Comparison of ENCODE assay signal across 24 cellular contexts in genomic region chr12:129064201-129064881, GRCh38.
DNase-seq lines count a peak whose midpoint lies in the region; ATAC-seq and TF ChIP-seq lines count a peak whose summit lies in the region.
"Had no signal": no experiment of that assay in that cellular context is flagged by ENCODE, and none has a peak within 500 bp of the region (broad histone marks: within the 10 kb centered on the region; RNA-seq: fewer than 3 reads in every experiment).

No MANE protein-coding gene starts in this region.

- no peaks in the 10 kb centered on the region for H3K36me3 ChIP-seq in mesenchymal stem cell (ENCODE audit: control insufficient read depth in 1 of 2, insufficient read depth in 2 of 2, low read depth in 1 of 2, low read length in 2 of 2)
- H3K36me3 ChIP-seq: thyroid gland had no signal

- H3K23ac ChIP-seq in mesenchymal stem cell (ENCODE audit: low read length in 2 of 2): no peak overlapping the region

- H3K18ac ChIP-seq in mesenchymal stem cell (ENCODE audit: low read depth in 1 of 2, low read length in 2 of 2): no peak overlapping the region

- H3K4me2 ChIP-seq in mesenchymal stem cell (ENCODE audit: low read length, poor library complexity, severe bottlenecking): no peak overlapping the region
- H3K4me2 ChIP-seq: SK-N-SH had no signal

- H3K4me3 Mint-ChIP-seq in nephron (no peak overlapping the region), endothelial cell (ENCODE audit: unreplicated experiment) (no peak overlapping the region)
- H3K4me3 Mint-ChIP-seq: activated CD4-positive, alpha-beta memory T cell treated with anti-CD3 and anti-CD28 coated beads, Interleukin-2, amount 10 ng/mL, durations not matched to agents 7 days and 5 days; CD4-positive, CD25-positive, alpha-beta regulatory T cell; stimulated activated naive CD8-positive, alpha-beta T cell treated with anti-CD3 and anti-CD28 coated beads, Interleukin-15, Interleukin-2, amounts not matched to agents 100 ng/mL and 50 ng/mL, for 24 hours; WTC11 had no signal

- DNase-seq in DMS79 treated with DMSO at 0.1 percent for 48 hours (lab: John Stamatoyannopoulos, UW): peak; percentile 95
- DNase-seq in NCI-H187 treated with DMSO at 0.1 percent for 48 hours (lab: John Stamatoyannopoulos, UW): peak; percentile 53
- peak; percentile 89 for DNase-seq in NCI-H82 (lab: John Stamatoyannopoulos, UW)
- no peak for DNase-seq in mesenchymal stem cell
- DNase-seq in kidney glomerular epithelial cell (lab: John Stamatoyannopoulos, UW): no peak
- no peak for DNase-seq in endothelial cell (ENCODE audit: low spot score)
- DNase-seq: activated CD4-positive, alpha-beta memory T cell treated with anti-CD3 and anti-CD28 coated beads, Interleukin-2, amount 10 ng/mL, durations not matched to agents 7 days and 5 days; activated effector memory CD4-positive, alpha-beta T cell treated with anti-CD3 and anti-CD28 coated beads, Interleukin-2, amount 50 U/mL, for 16 hours; body of pancreas; CD4-positive, CD25-positive, alpha-beta regulatory T cell; DMS153; effector CD4-positive, alpha-beta T cell; Kasumi-1; NCI-H1048; NCI-H446; occipital lobe; SK-N-SH; stimulated activated CD4-positive, alpha-beta T cell treated with anti-CD3 and anti-CD28 coated beads, Interleukin-4, amount 100 ng/mL, for 1 hour; thyroid gland had no signal

- H3K14ac ChIP-seq in mesenchymal stem cell (ENCODE audit: low read length in 2 of 2): no peak overlapping the region

- peaks cover 3% of the 10 kb centered on the region for H3K36me3 Mint-ChIP-seq in nephron (ENCODE audit: low read depth)
- peaks cover 11% of the 10 kb centered on the region for H3K36me3 Mint-ChIP-seq in endothelial cell (ENCODE audit: low read depth, unreplicated experiment)
- H3K36me3 Mint-ChIP-seq: CD4-positive, CD25-positive, alpha-beta regulatory T cell had no signal

- H3K4me1 Mint-ChIP-seq in nephron (peaks cover 25% of the 10 kb centered on the region), endothelial cell (ENCODE audit: unreplicated experiment) (no peaks in the 10 kb centered on the region)
- H3K4me1 Mint-ChIP-seq: activated CD4-positive, alpha-beta memory T cell treated with anti-CD3 and anti-CD28 coated beads, Interleukin-2, amount 10 ng/mL, durations not matched to agents 7 days and 5 days; CD4-positive, CD25-positive, alpha-beta regulatory T cell; WTC11 had no signal

- H3K4ac ChIP-seq in mesenchymal stem cell (ENCODE audit: low read depth in 1 of 2, low read length in 2 of 2): no peak overlapping the region

- H3K79me1 ChIP-seq in mesenchymal stem cell (replicated peaks; ENCODE audit: low read length, poor library complexity, severe bottlenecking): no peaks in the 10 kb centered on the region

- H2AFZ ChIP-seq in mesenchymal stem cell (ENCODE audit: low read depth, low read length): no peak overlapping the region

- peak overlapping the region; percentile 90 to 94 (median 92) for H3K27ac Mint-ChIP-seq in nephron
- no peak overlapping the region for H3K27ac Mint-ChIP-seq in endothelial cell (ENCODE audit: unreplicated experiment)
- H3K27ac Mint-ChIP-seq: activated CD4-positive, alpha-beta memory T cell treated with anti-CD3 and anti-CD28 coated beads, Interleukin-2, amount 10 ng/mL, durations not matched to agents 7 days and 5 days; CD4-positive, CD25-positive, alpha-beta regulatory T cell; stimulated activated naive CD8-positive, alpha-beta T cell treated with anti-CD3 and anti-CD28 coated beads, Interleukin-15, Interleukin-2, amounts not matched to agents 100 ng/mL and 50 ng/mL, for 24 hours; WTC11 had no signal

- H2BK120ac ChIP-seq in mesenchymal stem cell (ENCODE audit: low read depth, low read length): no peak overlapping the region

- H3K9ac ChIP-seq in mesenchymal stem cell (ENCODE audit: low read length): no peak overlapping the region
- H3K9ac ChIP-seq: SK-N-SH had no signal

- 63% methylated on average over 15 of the region's 15 CpGs for WGBS in mesenchymal stem cell

- H3K4me1 ChIP-seq in mesenchymal stem cell (ENCODE audit: control insufficient read depth, insufficient read depth, low read depth, low read length): no peaks in the 10 kb centered on the region
- H3K4me1 ChIP-seq: body of pancreas, thyroid gland had no signal

- no peak overlapping the region for H2BK15ac ChIP-seq in mesenchymal stem cell (ENCODE audit: low read depth, poor library complexity, severe bottlenecking)

- no peaks in the 10 kb centered on the region for H3K27me3 ChIP-seq in mesenchymal stem cell (ENCODE audit: control insufficient read depth in 1 of 2, insufficient read depth in 1 of 2, low read length in 2 of 2)
- H3K27me3 ChIP-seq: body of pancreas, thyroid gland had no signal

- H3K27me3 Mint-ChIP-seq in nephron (ENCODE audit: low read depth): peaks cover 14% of the 10 kb centered on the region
- peaks cover 3% of the 10 kb centered on the region for H3K27me3 Mint-ChIP-seq in endothelial cell (ENCODE audit: unreplicated experiment)
- H3K27me3 Mint-ChIP-seq: activated CD4-positive, alpha-beta memory T cell treated with anti-CD3 and anti-CD28 coated beads, Interleukin-2, amount 10 ng/mL, durations not matched to agents 7 days and 5 days; CD4-positive, CD25-positive, alpha-beta regulatory T cell had no signal

- H2AK5ac ChIP-seq in mesenchymal stem cell (ENCODE audit: low read length, severe bottlenecking): no peak overlapping the region

- no peak overlapping the region for H3K4me3 ChIP-seq in mesenchymal stem cell (ENCODE audit: insufficient read depth in 1 of 2, low read depth in 1 of 2, low read length in 2 of 2)
- H3K4me3 ChIP-seq: body of pancreas, thyroid gland had no signal

- H2BK5ac ChIP-seq in mesenchymal stem cell (ENCODE audit: low read depth, low read length, poor library complexity, severe bottlenecking): no peak overlapping the region

- H4K91ac ChIP-seq in mesenchymal stem cell (ENCODE audit: low read length): no peak overlapping the region

- TF ChIP-seq CTCF in nephron (IDR thresholded peaks at IDR 0.05; ENCODE audit: unreplicated experiment in 3 of 3): no peak
- no peak for TF ChIP-seq CTCF in endothelial cell (IDR thresholded peaks at IDR 0.05; ENCODE audit: unreplicated experiment)

- H4K8ac ChIP-seq in mesenchymal stem cell (ENCODE audit: low read length): no peak overlapping the region

- H2BK12ac ChIP-seq in mesenchymal stem cell (ENCODE audit: low read length in 2 of 2): no peak overlapping the region

- no peak overlapping the region for H3K27ac ChIP-seq in mesenchymal stem cell (ENCODE audit: low read length, poor library complexity, severe bottlenecking)
- H3K27ac ChIP-seq: body of pancreas, thyroid gland had no signal

- H3K9me3 Mint-ChIP-seq in nephron (peaks cover 7% of the 10 kb centered on the region), endothelial cell (ENCODE audit: unreplicated experiment) (peaks cover 39% of the 10 kb centered on the region)

- no peak for ATAC-seq in HG03354 (IDR thresholded peaks at IDR 0.05; ENCODE audit: poor library complexity, severe bottlenecking, unreplicated experiment)
- ATAC-seq: body of pancreas, esophagus mucosa, WTC11 had no signal

- peaks cover 16% of the 10 kb centered on the region for H3K9me3 ChIP-seq in mesenchymal stem cell (ENCODE audit: control insufficient read depth, low read length)
- H3K9me3 ChIP-seq: body of pancreas, SK-N-SH, thyroid gland had no signal

Comparison
In these comparisons a context has a peak if more than half of its experiments do, and no peak if none do; other contexts are left out.
1. DNase-seq: peak in DMS79 treated with DMSO at 0.1 percent for 48 hours (single experiment), NCI-H187 treated with DMSO at 0.1 percent for 48 hours (single experiment) and NCI-H82 (single experiment); none in mesenchymal stem cell (single experiment), kidney glomerular epithelial cell (single experiment) and endothelial cell (single experiment).